Comparison of ENCODE assay signal across 8 cellular contexts in genomic region chr7:66921396-66921917, GRCh38. TPM values are rescaled to one million over a fixed set of nuclear protein-coding genes. Genes with fewer than 3 reads are reported as not detected.
A peak's percentile ranks its signal among the peaks of the same experiment; 100 is the strongest.
DNase-seq lines count a peak whose midpoint lies in the region; ATAC-seq and TF ChIP-seq lines count a peak whose summit lies in the region.

No MANE protein-coding gene starts in this region.

- peaks cover 1% of the 10 kb centered on the region for H3K9me3 Mint-ChIP-seq in activated naive CD8-positive, alpha-beta T cell treated with anti-CD3 and anti-CD28 coated beads for 36 hours

- H3K9me3 ChIP-seq in heart right ventricle (no peaks in the 10 kb centered on the region), prostate gland (no peaks in the 10 kb centered on the region)

- intact Hi-C loops in heart right ventricle (cut with DNase I) (loop anchor here in 2 of 10 donors (5.0 to 10.0 kb wide), 2 partner anchors 71 to 73 kb away; partner anchors contain the start of genes SBDS (in 1 of the 2) and TYW1 (in 1 of the 2)), prostate gland (cut with DNase I) (no loop called here)

- H3K27me3 Mint-ChIP-seq in activated naive CD8-positive, alpha-beta T cell treated with anti-CD3 and anti-CD28 coated beads for 36 hours, result peaks cover 4% of the 10 kb centered on the region

- H3K4me3 Mint-ChIP-seq in activated naive CD8-positive, alpha-beta T cell treated with anti-CD3 and anti-CD28 coated beads for 36 hours, result peak overlapping the region; percentile 88

- H3K27ac ChIP-seq in heart right ventricle, result peak overlapping the region; percentile 25 to 93 (median 80)
- peak overlapping the region; percentile 79 to 80 for H3K27ac ChIP-seq in prostate gland

- H3K4me1 Mint-ChIP-seq in activated naive CD8-positive, alpha-beta T cell treated with anti-CD3 and anti-CD28 coated beads for 36 hours, result peaks cover 28% of the 10 kb centered on the region

- peaks cover 13 to 54% (median 39%) of the 10 kb centered on the region in 9 donors for H3K4me1 ChIP-seq in heart right ventricle
- H3K4me1 ChIP-seq in prostate gland (replicated peaks), result peaks cover 10% of the 10 kb centered on the region

- H3K4me3 ChIP-seq in heart right ventricle, result peak overlapping the region; percentile 78 to 99 (median 92)
- peak overlapping the region; percentile 86 to 96 for H3K4me3 ChIP-seq in prostate gland

- H3K36me3 ChIP-seq in heart right ventricle, result peaks cover 0 to 31% (median 0%) of the 10 kb centered on the region in 9 donors
- H3K36me3 ChIP-seq in prostate gland, result no peaks in the 10 kb centered on the region

- H3K27me3 ChIP-seq in heart right ventricle, result no peaks in the 10 kb centered on the region
- no peaks in the 10 kb centered on the region for H3K27me3 ChIP-seq in prostate gland (replicated peaks; ENCODE audit: insufficient read depth)

- TF ChIP-seq CTCF in heart right ventricle (IDR thresholded peaks at IDR 0.05) (no peak), prostate gland (IDR thresholded peaks at IDR 0.05) (no peak)

- no peak for TF ChIP-seq POLR2A in prostate gland (IDR thresholded peaks at IDR 0.05)

- DNase-seq in NCI-H2029 (lab: John Stamatoyannopoulos, UW) (peak; percentile 72), NCI-H2029 treated with DMSO at 0.1 percent for 48 hours (lab: John Stamatoyannopoulos, UW) (no peak), NCI-H2196 treated with DMSO at 0.1 percent for 48 hours (lab: John Stamatoyannopoulos, UW; ENCODE audit: unreplicated experiment) (peak; percentile 19), heart right ventricle (peak in 1 of 2 donors; percentile 58), prostate gland (ENCODE audit: low spot score) (peak; percentile 18), glomerular visceral epithelial cell (ENCODE audit: extremely low spot score) (no peak)
- DNase-seq in activated naive CD8-positive, alpha-beta T cell treated with anti-CD3 and anti-CD28 coated beads for 36 hours, result no peak

- H3K27ac Mint-ChIP-seq in activated naive CD8-positive, alpha-beta T cell treated with anti-CD3 and anti-CD28 coated beads for 36 hours, result peak overlapping the region; percentile 89

- ATAC-seq in HG02678 (IDR thresholded peaks at IDR 0.05; ENCODE audit: unreplicated experiment) (peak; percentile 6), heart right ventricle (peak in 4 of 8 donors; percentile 12 to 53 (median 40))

- WGBS in heart right ventricle, 2 donors, result 0 to 1% methylated on average over 28 to 47 of the region's 47 CpGs
- WGBS in prostate gland, result 1% methylated on average over 38 of the region's 47 CpGs

- H3K36me3 Mint-ChIP-seq in activated naive CD8-positive, alpha-beta T cell treated with anti-CD3 and anti-CD28 coated beads for 36 hours, result peaks cover 28% of the 10 kb centered on the region

RNA-seq across cellular contexts. Expression of gene TMEM248, which starts 0.4 kb away (rescaled TPM):
- total RNA-seq in activated naive CD8-positive, alpha-beta T cell treated with anti-CD3 and anti-CD28 coated beads for 36 hours, result 10 to 100 TPM; 80.3 to 82.6 TPM
- total RNA-seq in heart right ventricle (10 to 100 TPM; 37.3 to 53.4 (median 46.0) TPM), prostate gland (100 to 1,000 TPM; 125 to 175 TPM)
- 10 to 100 TPM; 10.2 to 28.5 TPM for polyA plus RNA-seq in heart right ventricle

Comparison
In these comparisons a context has a peak if more than half of its experiments do, and no peak if none do; other contexts are left out.
1. DNase-seq: peak in NCI-H2029 (single experiment), NCI-H2196 treated with DMSO at 0.1 percent for 48 hours (single experiment) and prostate gland (single experiment); none in NCI-H2029 treated with DMSO at 0.1 percent for 48 hours (single experiment), activated naive CD8-positive, alpha-beta T cell treated with anti-CD3 and anti-CD28 coated beads for 36 hours (single experiment) and glomerular visceral epithelial cell (single experiment).